9 cellular contexts compared by ENCODE assay signal in genomic region chrX:149829751-149830191, GRCh38. TPM values are rescaled to one million over a fixed set of nuclear protein-coding genes. Genes with fewer than 3 reads are reported as not detected.
DNase-seq lines count a peak whose midpoint lies in the region; ATAC-seq, FAIRE-seq and TF ChIP-seq lines count a peak whose summit lies in the region.
"Had no signal": no experiment of that assay in that cellular context is flagged by ENCODE, and none has a peak within 500 bp of the region (broad histone marks: within the 10 kb centered on the region; RNA-seq: fewer than 3 reads in every experiment).

No MANE protein-coding gene starts in this region.

- peak overlapping the region; percentile 78 for H3K27ac Mint-ChIP-seq in activated CD4-positive, alpha-beta memory T cell treated with anti-CD3 and anti-CD28 coated beads, Interleukin-2, amount 10 ng/mL, durations not matched to agents 7 days and 5 days

- TF ChIP-seq CTCF in AG04450 (IDR thresholded peaks at IDR 0.05; ENCODE audit: low read depth, low read length) (no peak), HepG2 (CRISPR knock-in tag; IDR thresholded peaks at IDR 0.05) (no peak)

- BruUV-seq in HepG2 (replicated peaks; lab: Mats Ljungman, UMichigan) = no TSS peak

- H3K4me1 ChIP-seq in iPS DF 6.9 (ENCODE audit: control insufficient read depth, insufficient read depth, low read length) (no peaks in the 10 kb centered on the region), HepG2 (ENCODE audit: insufficient read depth, low read length) (no peaks in the 10 kb centered on the region)

- H3K4me3 Mint-ChIP-seq in activated CD4-positive, alpha-beta memory T cell treated with anti-CD3 and anti-CD28 coated beads, Interleukin-2, amount 10 ng/mL, durations not matched to agents 7 days and 5 days = peak overlapping the region; percentile 57

- DNase-seq in AG04450 (ENCODE audit: low read depth, low spot score) = no peak
- DNase-seq in activated CD4-positive, alpha-beta memory T cell treated with anti-CD3 and anti-CD28 coated beads, Interleukin-2, amount 10 ng/mL, durations not matched to agents 7 days and 5 days = peak; percentile 27
- DNase-seq in iPS DF 6.9 (ENCODE audit: low read depth, low spot score) = no peak
- DNase-seq in H4 (ENCODE audit: low spot score) = no peak
- DNase-seq in HepG2 (ENCODE audit: low spot score) = no peak
- no peak for DNase-seq in DMS114 treated with DMSO at 0.1 percent for 48 hours (lab: John Stamatoyannopoulos, UW; ENCODE audit: unreplicated experiment)

- no peaks in the 10 kb centered on the region for H4K20me1 ChIP-seq in HepG2 (ENCODE audit: insufficient read depth, low read length)

- H3K9me3 ChIP-seq in AG04450 (ENCODE audit: control insufficient read depth, insufficient read depth, low read length) (no peaks in the 10 kb centered on the region), iPS DF 6.9 (ENCODE audit: control insufficient read depth, insufficient read depth, low read length) (no peaks in the 10 kb centered on the region), HepG2 (ENCODE audit: low read length) (no peaks in the 10 kb centered on the region)

- ATAC-seq in GM21737 (IDR thresholded peaks at IDR 0.05; ENCODE audit: unreplicated experiment) (peak; percentile 74), GM19455 (IDR thresholded peaks at IDR 0.05; ENCODE audit: unreplicated experiment) (no peak), HepG2 (no peak)

- CTCF ChIA-PET in AG04450 (lab: Charles Lee) (no interaction called here), HepG2 (lab: Yijun Ruan, JAX; ENCODE audit: low intra/inter-chr PET ratio, low total read pairs) (no interaction called here)
- CTCF ChIA-PET in activated CD4-positive, alpha-beta memory T cell treated with anti-CD3 and anti-CD28 coated beads, Interleukin-2, amount 10 ng/mL, durations not matched to agents 7 days and 5 days (lab: Charles Lee) = no interaction called here

- in situ Hi-C loops in HepG2 (cut with HindIII; ENCODE audit: extremely low pct_ligation_motif_present, low pct_unique_long_range_greater_than_20kb) = no loop called here

- POLR2A ChIA-PET in AG04450 (lab: Yijun Ruan, JAX) = no interaction called here
- POLR2A ChIA-PET in activated CD4-positive, alpha-beta memory T cell treated with anti-CD3 and anti-CD28 coated beads, Interleukin-2, amount 10 ng/mL, durations not matched to agents 7 days and 5 days (lab: Charles Lee) = no interaction called here
- POLR2A ChIA-PET in HepG2 (lab: Yijun Ruan, JAX) = no interaction called here

- H3K27me3 ChIP-seq in AG04450 (ENCODE audit: control insufficient read depth, insufficient read depth, low read length) (no peaks in the 10 kb centered on the region), iPS DF 6.9 (ENCODE audit: control insufficient read depth, insufficient read depth, low read length) (no peaks in the 10 kb centered on the region), HepG2 (ENCODE audit: control insufficient read depth in 1 of 2, insufficient read depth in 2 of 2, low read length in 2 of 2) (no peaks in the 10 kb centered on the region)

- H3K4me3 ChIP-seq in AG04450 (ENCODE audit: low read depth, low read length) = peak overlapping the region; percentile 51; the same call in 1 of the 2 replicates
- H3K4me3 ChIP-seq in iPS DF 6.9 (ENCODE audit: low read length) = no peak overlapping the region
- H3K4me3 ChIP-seq in HepG2 (replicated peaks in 1 of 3; ENCODE audit: insufficient read depth in 1 of 3, low read depth in 2 of 3, low read length in 3 of 3) = no peak overlapping the region

- WGBS in iPS DF 6.9 (ENCODE audit: insufficient coverage, insufficient read length) = no CpG with 5 or more reads among the region's 3 CpGs
- WGBS in HepG2 (ENCODE audit: low lambda C conversion rate) = 4% methylated on average over 3 of the region's 3 CpGs

- no peaks in the 10 kb centered on the region for H3K9me3 Mint-ChIP-seq in activated CD4-positive, alpha-beta memory T cell treated with anti-CD3 and anti-CD28 coated beads, Interleukin-2, amount 10 ng/mL, durations not matched to agents 7 days and 5 days

- H3K79me2 ChIP-seq in HepG2 (ENCODE audit: insufficient read depth, low read length) = no peaks in the 10 kb centered on the region

- H3K36me3 ChIP-seq in iPS DF 6.9 (ENCODE audit: control insufficient read depth, insufficient read depth, low read length) (no peaks in the 10 kb centered on the region), HepG2 (replicated peaks in 1 of 2; ENCODE audit: control insufficient read depth in 1 of 2, insufficient read depth in 2 of 2, low read length in 2 of 2) (no peaks in the 10 kb centered on the region)

- no peaks in the 10 kb centered on the region for H3K36me3 Mint-ChIP-seq in activated CD4-positive, alpha-beta memory T cell treated with anti-CD3 and anti-CD28 coated beads, Interleukin-2, amount 10 ng/mL, durations not matched to agents 7 days and 5 days (ENCODE audit: low read depth)

- no peak for TF ChIP-seq RAD21 in HepG2 (CRISPR knock-in tag; IDR thresholded peaks at IDR 0.05)

- TF ChIP-seq POLR2A in HepG2 (IDR thresholded peaks at IDR 0.05; ENCODE audit: insufficient read depth in 1 of 2, low read depth in 2 of 2, low read length in 2 of 2) = no peak

- no peak for FAIRE-seq in HepG2 (lab: Jason Lieb, UNC)
- FAIRE-seq: colon had no signal

- H3K27ac ChIP-seq in AG04450 (ENCODE audit: low read depth, low read length) (no peak overlapping the region), iPS DF 6.9 (ENCODE audit: low read length) (peak overlapping the region; percentile 42), HepG2 (ENCODE audit: extremely low read length, insufficient read depth, low read length) (no peak overlapping the region)

- H2AFZ ChIP-seq in HepG2 (ENCODE audit: low read length) = no peak overlapping the region

- TF ChIP-seq EP300 in HepG2 (IDR thresholded peaks at IDR 0.05; ENCODE audit: low read depth in 2 of 2, low read length in 2 of 2) (no peak), HepG2 (CRISPR knock-in tag; IDR thresholded peaks at IDR 0.05; ENCODE audit: borderline replicate concordance) (no peak)

- no peak overlapping the region for H3K4me2 ChIP-seq in HepG2 (ENCODE audit: low read depth, low read length)

- intact Hi-C loops in HepG2 (cut with micrococcal nuclease; ENCODE audit: unreplicated experiment) = no loop called here

- no peak overlapping the region for H3K9ac ChIP-seq in HepG2 (ENCODE audit: insufficient read depth, low read depth, low read length)

- H3K27me3 Mint-ChIP-seq in activated CD4-positive, alpha-beta memory T cell treated with anti-CD3 and anti-CD28 coated beads, Interleukin-2, amount 10 ng/mL, durations not matched to agents 7 days and 5 days = peaks cover 9% of the 10 kb centered on the region

- H3K4me1 Mint-ChIP-seq in activated CD4-positive, alpha-beta memory T cell treated with anti-CD3 and anti-CD28 coated beads, Interleukin-2, amount 10 ng/mL, durations not matched to agents 7 days and 5 days = peaks cover 25% of the 10 kb centered on the region

RNA-seq across cellular contexts. Expression of gene MAGEA9, which starts 48.0 kb away (rescaled TPM):
- polyA plus RNA-seq in AG04450 (2011; rRNA removed) (not detected in 2 replicates), HepG2 (2011; rRNA removed) (not detected in 2 replicates)
- polyA minus RNA-seq in AG04450 (2011; rRNA and poly(A)+ RNA removed) = not detected in 2 replicates
- total RNA-seq in activated CD4-positive, alpha-beta memory T cell treated with anti-CD3 and anti-CD28 coated beads, Interleukin-2, amount 10 ng/mL, durations not matched to agents 7 days and 5 days = not detected
- total RNA-seq in H4 (2014; rRNA removed; shearing (Covaris generic)) = not detected in 2 replicates
- total RNA-seq in HepG2 (2016; rRNA removed; fragmentation: Illumina TruSeq; extraction: Trizol) = 0.07 TPM in 1 of 2 replicates, not detected in the other
- total RNA-seq in HepG2 (2016; cell fraction: cytosol; rRNA removed; fragmentation: Illumina TruSeq; extraction: Trizol; ENCODE audit: low read depth) = not detected in 2 replicates
- not detected in 2 replicates for total RNA-seq in HepG2 (2016; cell fraction: insoluble cytoplasmic fraction; rRNA removed; fragmentation: Illumina TruSeq; extraction: Trizol)
- not detected in 2 replicates for total RNA-seq in HepG2 (2016; cell fraction: membrane; rRNA removed; fragmentation: Illumina TruSeq; extraction: Trizol)
- total RNA-seq in HepG2 (2016; cell fraction: nucleus; rRNA removed; fragmentation: Illumina TruSeq; extraction: Trizol) = not detected in 2 replicates
- polyA plus RNA-seq in HepG2 (2011; cell fraction: cytosol; rRNA removed) = not detected in 2 replicates
- polyA plus RNA-seq in HepG2 (2011; cell fraction: nucleus; rRNA removed) = not detected in 2 replicates
- not detected in 2 replicates for polyA plus RNA-seq in HepG2 (2012)
- polyA plus RNA-seq in HepG2 (2016; cell fraction: cytosol; fragmentation: Illumina TruSeq; extraction: Trizol; ENCODE audit: low read depth) = not detected in 2 replicates
- not detected in 2 replicates for polyA plus RNA-seq in HepG2 (2016; cell fraction: insoluble cytoplasmic fraction; fragmentation: Illumina TruSeq; extraction: Trizol; ENCODE audit: low read depth)
- polyA plus RNA-seq in HepG2 (2016; cell fraction: membrane; fragmentation: Illumina TruSeq; extraction: Trizol; ENCODE audit: low read depth) = not detected in 2 replicates
- polyA plus RNA-seq in HepG2 (2016; cell fraction: nucleus; fragmentation: Illumina TruSeq; extraction: Trizol; ENCODE audit: insufficient read depth, low read depth) = not detected in 2 replicates
- polyA minus RNA-seq in HepG2 (2011; rRNA and poly(A)+ RNA removed; ENCODE audit: low replicate concordance) = not detected in 2 replicates
- polyA minus RNA-seq in HepG2 (2011; cell fraction: cytosol; rRNA and poly(A)+ RNA removed) = not detected in 2 replicates
- not detected in 2 replicates for polyA minus RNA-seq in HepG2 (2011; cell fraction: nucleus; rRNA and poly(A)+ RNA removed)

RNA-seq across cellular contexts. Expression of gene MAGEA8, which starts 51.2 kb away (rescaled TPM):
- not detected in 2 replicates for polyA plus RNA-seq in AG04450 (2011; rRNA removed)
- polyA minus RNA-seq in AG04450 (2011; rRNA and poly(A)+ RNA removed) = not detected in 2 replicates
- not detected for total RNA-seq in activated CD4-positive, alpha-beta memory T cell treated with anti-CD3 and anti-CD28 coated beads, Interleukin-2, amount 10 ng/mL, durations not matched to agents 7 days and 5 days
- total RNA-seq in H4 (2014; rRNA removed; shearing (Covaris generic)) = not detected in 2 replicates
- total RNA-seq in HepG2 (2016; rRNA removed; fragmentation: Illumina TruSeq; extraction: Trizol) = 0.11 TPM in 1 of 2 replicates, not detected in the other
- total RNA-seq in HepG2 (2016; cell fraction: cytosol; rRNA removed; fragmentation: Illumina TruSeq; extraction: Trizol; ENCODE audit: low read depth) = not detected in 2 replicates
- 0.10 TPM in 1 of 2 replicates, not detected in the other for total RNA-seq in HepG2 (2016; cell fraction: insoluble cytoplasmic fraction; rRNA removed; fragmentation: Illumina TruSeq; extraction: Trizol)
- not detected in 2 replicates for total RNA-seq in HepG2 (2016; cell fraction: membrane; rRNA removed; fragmentation: Illumina TruSeq; extraction: Trizol)
- not detected in 2 replicates for total RNA-seq in HepG2 (2016; cell fraction: nucleus; rRNA removed; fragmentation: Illumina TruSeq; extraction: Trizol)
- polyA plus RNA-seq in HepG2 (2011; rRNA removed) = 0.07 TPM in 1 of 2 replicates, not detected in the other
- not detected in 2 replicates for polyA plus RNA-seq in HepG2 (2011; cell fraction: cytosol; rRNA removed)
- not detected in 2 replicates for polyA plus RNA-seq in HepG2 (2011; cell fraction: nucleus; rRNA removed)
- polyA plus RNA-seq in HepG2 (2012) = 0.20 TPM in 1 of 2 replicates, not detected in the other
- not detected in 2 replicates for polyA plus RNA-seq in HepG2 (2016; cell fraction: cytosol; fragmentation: Illumina TruSeq; extraction: Trizol; ENCODE audit: low read depth)
- not detected in 2 replicates for polyA plus RNA-seq in HepG2 (2016; cell fraction: insoluble cytoplasmic fraction; fragmentation: Illumina TruSeq; extraction: Trizol; ENCODE audit: low read depth)
- polyA plus RNA-seq in HepG2 (2016; cell fraction: membrane; fragmentation: Illumina TruSeq; extraction: Trizol; ENCODE audit: low read depth) = not detected in 2 replicates
- polyA plus RNA-seq in HepG2 (2016; cell fraction: nucleus; fragmentation: Illumina TruSeq; extraction: Trizol; ENCODE audit: insufficient read depth, low read depth) = not detected in 2 replicates
- not detected in 2 replicates for polyA minus RNA-seq in HepG2 (2011; rRNA and poly(A)+ RNA removed; ENCODE audit: low replicate concordance)
- polyA minus RNA-seq in HepG2 (2011; cell fraction: cytosol; rRNA and poly(A)+ RNA removed) = not detected in 2 replicates
- polyA minus RNA-seq in HepG2 (2011; cell fraction: nucleus; rRNA and poly(A)+ RNA removed) = not detected in 2 replicates

RNA-seq across cellular contexts. Expression of gene HSFX1, which starts 55.9 kb away (rescaled TPM):
- 0.21 and 0.37 TPM in 2 replicates for polyA plus RNA-seq in AG04450 (2011; rRNA removed)
- 0.91 and 1.1 TPM in 2 replicates for polyA minus RNA-seq in AG04450 (2011; rRNA and poly(A)+ RNA removed)
- 1 to 10 TPM in 1 of 2 experiments, under 1 TPM in 1; 0.50 to 1.1 TPM for total RNA-seq in activated CD4-positive, alpha-beta memory T cell treated with anti-CD3 and anti-CD28 coated beads, Interleukin-2, amount 10 ng/mL, durations not matched to agents 7 days and 5 days
- not detected in 2 replicates for total RNA-seq in H4 (2014; rRNA removed; shearing (Covaris generic))
- total RNA-seq in HepG2 (2016; rRNA removed; fragmentation: Illumina TruSeq; extraction: Trizol) = 0.09 TPM in 1 of 2 replicates, not detected in the other
- not detected in 2 replicates for total RNA-seq in HepG2 (2016; cell fraction: cytosol; rRNA removed; fragmentation: Illumina TruSeq; extraction: Trizol; ENCODE audit: low read depth)
- total RNA-seq in HepG2 (2016; cell fraction: insoluble cytoplasmic fraction; rRNA removed; fragmentation: Illumina TruSeq; extraction: Trizol) = 0.24 TPM in 1 of 2 replicates, not detected in the other
- not detected in 2 replicates for total RNA-seq in HepG2 (2016; cell fraction: membrane; rRNA removed; fragmentation: Illumina TruSeq; extraction: Trizol)
- total RNA-seq in HepG2 (2016; cell fraction: nucleus; rRNA removed; fragmentation: Illumina TruSeq; extraction: Trizol) = not detected in 2 replicates
- polyA plus RNA-seq in HepG2 (2011; rRNA removed) = 0.08 and 0.12 TPM in 2 replicates
- 0.03 TPM in 1 of 2 replicates, not detected in the other for polyA plus RNA-seq in HepG2 (2011; cell fraction: cytosol; rRNA removed)
- polyA plus RNA-seq in HepG2 (2011; cell fraction: nucleus; rRNA removed) = 0.92 TPM in 2 replicates
- 0.20 and 0.28 TPM in 2 replicates for polyA plus RNA-seq in HepG2 (2012)
- not detected in 2 replicates for polyA plus RNA-seq in HepG2 (2016; cell fraction: cytosol; fragmentation: Illumina TruSeq; extraction: Trizol; ENCODE audit: low read depth)
- not detected in 2 replicates for polyA plus RNA-seq in HepG2 (2016; cell fraction: insoluble cytoplasmic fraction; fragmentation: Illumina TruSeq; extraction: Trizol; ENCODE audit: low read depth)
- not detected in 2 replicates for polyA plus RNA-seq in HepG2 (2016; cell fraction: membrane; fragmentation: Illumina TruSeq; extraction: Trizol; ENCODE audit: low read depth)
- polyA plus RNA-seq in HepG2 (2016; cell fraction: nucleus; fragmentation: Illumina TruSeq; extraction: Trizol; ENCODE audit: insufficient read depth, low read depth) = 0.27 and 0.31 TPM in 2 replicates
- 0.42 and 0.82 TPM in 2 replicates for polyA minus RNA-seq in HepG2 (2011; rRNA and poly(A)+ RNA removed; ENCODE audit: low replicate concordance)
- not detected in 2 replicates for polyA minus RNA-seq in HepG2 (2011; cell fraction: cytosol; rRNA and poly(A)+ RNA removed)
- polyA minus RNA-seq in HepG2 (2011; cell fraction: nucleus; rRNA and poly(A)+ RNA removed) = 0.87 and 0.90 TPM in 2 replicates
